Comparison of ENCODE assay signal across 28 cellular contexts in genomic region chr10:132123606-132124005, GRCh38. TPM values are rescaled to one million over a fixed set of nuclear protein-coding genes. Genes with fewer than 3 reads are reported as not detected.
"Had no signal": no experiment of that assay in that cellular context is flagged by ENCODE, and none has a peak within 500 bp of the region (broad histone marks: within the 10 kb centered on the region; RNA-seq: fewer than 3 reads in every experiment).

No MANE protein-coding gene starts in this region.

- ATAC-seq: activated CD4-positive, CD25-positive, alpha-beta regulatory T cell treated with anti-CD3 and anti-CD28 coated beads, Interleukin-2, amount 50 U/mL, for 24 hours; activated CD8-positive, alpha-beta T cell treated with anti-CD3 and anti-CD28 coated beads for 36 hours; activated T-cell treated with anti-CD3 and anti-CD28 coated beads, Interleukin-2, amount 50 U/mL, for 4 hours; activated T-helper 17 cell treated with anti-CD3 and anti-CD28 coated beads, Interleukin-2, amount 50 U/mL, for 72 hours; body of pancreas; T-helper 17 cell had no signal

- H3K9me3 ChIP-seq: body of pancreas, colonic mucosa had no signal

- H3K4me1 ChIP-seq: body of pancreas, colonic mucosa, esophagus squamous epithelium had no signal

- FAIRE-seq: endometrium, endothelial cell of umbilical vein, frontal cortex had no signal

- H3K4me3 ChIP-seq: body of pancreas, colonic mucosa, esophagus squamous epithelium had no signal

- H3K27ac ChIP-seq: body of pancreas, colonic mucosa, epithelial cell of prostate, esophagus squamous epithelium, WERI-Rb-1 had no signal

- DNase-seq: activated B cell treated with CpG ODN at 0.5 μM for 24 hours; activated CD4-positive, alpha-beta T cell treated with anti-CD3 and anti-CD28 coated beads for 48 hours; activated CD4-positive, alpha-beta T cell treated with anti-CD3 and anti-CD28 coated beads, Interleukin-2, amount 50 U/mL, for 1 hour; activated CD4-positive, alpha-beta T cell treated with anti-CD3 and anti-CD28 coated beads, Interleukin-2, amount 50 U/mL, for 48 hours; activated CD8-positive, alpha-beta memory T cell treated with anti-CD3 and anti-CD28 coated beads for 24 hours; activated CD8-positive, alpha-beta T cell treated with anti-CD3 and anti-CD28 coated beads for 36 hours; activated effector memory CD4-positive, alpha-beta T cell treated with Interleukin-2 at 50 U/mL for 16 hours; activated gamma-delta T cell treated with Interleukin-2 at 50 U/mL for 16 hours; activated naive CD4-positive, alpha-beta T cell treated with anti-CD3 and anti-CD28 coated beads, Interleukin-2, amount 50 U/mL, for 16 hours; activated naive CD4-positive, alpha-beta T cell treated with Interleukin-2 at 50 U/mL for 16 hours; activated T-cell treated with anti-CD3 and anti-CD28 coated beads, Interleukin-2, amount 50 U/mL, for 4 hours; amniotic stem cell; anterior cingulate cortex; body of pancreas; caudate nucleus; colonic mucosa; effector CD8-positive, alpha-beta T cell; esophagus squamous epithelium; T-helper 1 cell; T-helper 17 cell; T1000; WERI-Rb-1 had no signal

- H3K27me3 ChIP-seq: body of pancreas, colonic mucosa, esophagus squamous epithelium had no signal

- H3K36me3 ChIP-seq: colonic mucosa, esophagus squamous epithelium, WERI-Rb-1 had no signal

RNA-seq across cellular contexts. Expression of gene JAKMIP3, which starts 57.9 kb away (rescaled TPM):
- total RNA-seq: endothelial cell of umbilical vein had no signal
